ENCODE assay signal across 1 cellular context in the genomic region with DNA sequence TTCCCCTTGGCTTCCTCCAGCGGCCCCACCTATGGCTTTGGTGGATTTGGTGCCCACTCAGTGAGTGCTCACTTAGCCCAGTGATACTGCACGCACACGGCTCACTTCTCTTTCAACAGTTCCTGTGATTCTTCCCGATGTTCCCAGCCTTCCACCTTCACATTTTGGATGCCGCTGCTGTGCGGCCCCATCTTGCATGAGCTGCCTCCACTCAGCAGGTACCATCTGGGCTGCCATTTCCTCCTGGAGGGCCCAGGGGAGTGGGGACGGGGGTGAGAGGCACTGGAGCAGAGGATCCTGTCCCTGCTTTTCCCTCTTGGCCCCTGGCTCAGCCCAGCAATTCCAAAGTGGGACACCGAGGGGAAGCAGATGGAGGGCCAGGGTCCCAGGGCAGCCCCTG.
TF ChIP-seq lines count a peak whose summit lies in the region.

No MANE protein-coding gene starts in this region.

TF ChIP-seq in H1, 55 proteins besides CTCF, POLR2A, EP300 and RAD21 (continued from another document):
- no peak for TF ChIP-seq CHD7 (IDR thresholded peaks at IDR 0.05; ENCODE audit: insufficient replicate concordance, low read length)
- TF ChIP-seq CEBPB (IDR thresholded peaks at IDR 0.05; ENCODE audit: low read depth, low read length): no peak
- TF ChIP-seq JUN (IDR thresholded peaks at IDR 0.05; ENCODE audit: low read depth, low read length): no peak
- no peak for TF ChIP-seq SP4 (IDR thresholded peaks at IDR 0.05; ENCODE audit: low read length)
- TF ChIP-seq JUND (IDR thresholded peaks at IDR 0.05; ENCODE audit: low read length): no peak
- TF ChIP-seq RNF2 (IDR thresholded peaks at IDR 0.05; ENCODE audit: borderline replicate concordance, low read depth, low read length, missing control alignments, poor library complexity, severe bottlenecking): no peak
- TF ChIP-seq HDAC6 (IDR thresholded peaks at IDR 0.05; ENCODE audit: low read depth, low read length): no peak
- TF ChIP-seq CBX8 (IDR thresholded peaks at IDR 0.05; ENCODE audit: borderline replicate concordance, low read depth, low read length): no peak
- TF ChIP-seq SRF (IDR thresholded peaks at IDR 0.05; ENCODE audit: low read depth, low read length): no peak
TF ChIP-seq in H1: peak in this region for 0.
